ENCODE assay signal across 8 cellular contexts in genomic region chr11:8019671-8020597, GRCh38. TPM values are rescaled to one million over a fixed set of nuclear protein-coding genes. Genes with fewer than 3 reads are reported as not detected.
DNase-seq lines count a peak whose midpoint lies in the region; ATAC-seq and TF ChIP-seq lines count a peak whose summit lies in the region.

No MANE protein-coding gene starts in this region.

- no peak for TF ChIP-seq CTCF in nephron (IDR thresholded peaks at IDR 0.05; ENCODE audit: unreplicated experiment in 3 of 3)

- peak overlapping the region; percentile 83 for H2AFZ ChIP-seq in ACC112 (ENCODE audit: low read length, unreplicated experiment)

- peaks cover 3% of the 10 kb centered on the region; the same call in 1 of the 2 replicates for H3K27me3 ChIP-seq in ACC112 (ENCODE audit: insufficient read depth, low read length)

- ATAC-seq in HG02981 (IDR thresholded peaks at IDR 0.05; ENCODE audit: unreplicated experiment) (peak; percentile 19), HG03565 (IDR thresholded peaks at IDR 0.05; ENCODE audit: unreplicated experiment) (no peak)

- DNase-seq in activated T-cell treated with anti-CD3 and anti-CD28 coated beads, Interleukin-2, amount 50 U/mL, for 48 hours: peak; percentile 35 to 50
- DNase-seq in fibroblast of peridontal ligament (ENCODE audit: extremely low read depth) (peak; percentile 36), ureter (ENCODE audit: low spot score) (peak; percentile 35), NCI-H2081 treated with DMSO at 0.1 percent for 48 hours (lab: John Stamatoyannopoulos, UW) (no peak)

- no peaks in the 10 kb centered on the region for H3K9me3 Mint-ChIP-seq in nephron

- H3K36me3 ChIP-seq in ACC112 (ENCODE audit: insufficient read depth, low read length): no peaks in the 10 kb centered on the region

- no peak overlapping the region for H3K27ac ChIP-seq in ACC112 (ENCODE audit: low read depth, low read length)

- H3K4me1 Mint-ChIP-seq in nephron: peaks cover 17% of the 10 kb centered on the region

- no peaks in the 10 kb centered on the region for H3K79me2 ChIP-seq in ACC112 (ENCODE audit: control insufficient read depth, insufficient read depth, low read length, unreplicated experiment)

- H3K27ac Mint-ChIP-seq in nephron: no peak overlapping the region

- H3K4me3 ChIP-seq in ACC112 (ENCODE audit: low read depth, low read length): peak overlapping the region; percentile 87

- peaks cover 61% of the 10 kb centered on the region for H3K27me3 Mint-ChIP-seq in nephron (ENCODE audit: low read depth)

- H3K4me3 Mint-ChIP-seq in nephron: peak overlapping the region; percentile 80 to 82 (median 81)

- no peaks in the 10 kb centered on the region for H3K36me3 Mint-ChIP-seq in nephron (ENCODE audit: low read depth)

- peaks cover 9% of the 10 kb centered on the region for H3K4me1 ChIP-seq in ACC112 (ENCODE audit: control insufficient read depth, insufficient read depth, low read length, unreplicated experiment)

RNA-seq across cellular contexts. Expression of gene EIF3F, which starts 32.8 kb away (rescaled TPM):
- total RNA-seq in ureter: 247 TPM

RNA-seq across cellular contexts. Expression of gene NLRP10, which starts 54.7 kb away (rescaled TPM):
- not detected for total RNA-seq in ureter
